ENCODE assay signal across 9 cellular contexts in the genomic region with DNA sequence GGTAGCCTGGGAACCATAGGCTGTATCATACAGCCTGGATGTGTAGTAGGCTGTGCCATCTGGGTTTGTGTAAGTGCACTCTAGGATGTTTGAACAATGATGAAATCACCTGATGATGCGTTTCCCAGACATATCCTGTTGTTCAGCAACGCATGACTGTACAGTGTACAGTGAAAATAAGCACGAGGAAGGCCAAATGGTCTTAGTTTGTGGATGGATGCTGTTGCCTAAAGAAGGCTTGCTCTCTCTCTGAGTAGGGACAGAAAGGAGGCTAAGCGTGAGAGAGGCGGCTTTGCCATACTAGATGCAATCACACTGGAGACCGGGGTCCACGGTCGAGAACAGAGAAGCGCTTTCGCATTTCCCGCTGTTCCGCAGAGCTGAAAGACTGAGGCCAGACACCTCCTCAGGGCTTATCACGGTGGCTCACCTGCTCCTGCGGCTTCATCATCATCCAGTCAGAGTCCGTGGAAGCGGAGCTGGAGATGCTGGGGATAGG. TPM values are rescaled to one million over a fixed set of nuclear protein-coding genes. Genes with fewer than 3 reads are reported as not detected.
DNase-seq lines count a peak whose midpoint lies in the region; ATAC-seq and TF ChIP-seq lines count a peak whose summit lies in the region.
"Had no signal": no experiment of that assay in that cellular context is flagged by ENCODE, and none has a peak within 500 bp of the region (broad histone marks: within the 10 kb centered on the region; RNA-seq: fewer than 3 reads in every experiment).

No MANE protein-coding gene starts in this region.

- in situ Hi-C loops in SK-MEL-5 (cut with HindIII; ENCODE audit: low pct_unique_long_range_greater_than_20kb, low sequenced_read_pairs) = no loop called here

- H3K4me3 ChIP-seq in AG04450 (ENCODE audit: low read depth, low read length) = no peak overlapping the region

- TF ChIP-seq CTCF in AG04450 (IDR thresholded peaks at IDR 0.05; ENCODE audit: low read depth, low read length) (no peak), mesothelial cell of epicardium (IDR thresholded peaks at IDR 0.05; ENCODE audit: unreplicated experiment) (no peak)

- H3K9me3 Mint-ChIP-seq in mesothelial cell of epicardium = no peaks in the 10 kb centered on the region
- H3K9me3 Mint-ChIP-seq: activated naive CD4-positive, alpha-beta T cell treated with anti-CD3 and anti-CD28 coated beads, Interleukin-2, amount 10 ng/mL, durations not matched to agents 7 days and 5 days had no signal

- POLR2A ChIA-PET in AG04450 (lab: Yijun Ruan, JAX) = no interaction called here

- no peaks in the 10 kb centered on the region for H3K36me3 Mint-ChIP-seq in mesothelial cell of epicardium
- H3K36me3 Mint-ChIP-seq: activated naive CD4-positive, alpha-beta T cell treated with anti-CD3 and anti-CD28 coated beads, Interleukin-2, amount 10 ng/mL, durations not matched to agents 7 days and 5 days had no signal

- H3K27ac ChIP-seq in AG04450 (ENCODE audit: low read depth, low read length) = peak overlapping the region; percentile 73

- peak; percentile 89 for DNase-seq in AG04450 (ENCODE audit: low read depth, low spot score)
- peak; percentile 97 for DNase-seq in HCEC 1CT
- DNase-seq in SK-MEL-5 (ENCODE audit: low read depth, low spot score) = peak; percentile 9
- DNase-seq in glomerular endothelial cell (ENCODE audit: extremely low read depth, low read depth, low spot score) = peak; percentile 99
- DNase-seq in GM19240 (ENCODE audit: insufficient read length, low spot score) = no peak
- no peak for DNase-seq in mesothelial cell of epicardium (ENCODE audit: low spot score in 2 of 2, unreplicated experiment in 2 of 2)
- DNase-seq: activated naive CD4-positive, alpha-beta T cell treated with anti-CD3 and anti-CD28 coated beads, Interleukin-2, amount 10 ng/mL, durations not matched to agents 7 days and 5 days had no signal

- H3K4me1 Mint-ChIP-seq in mesothelial cell of epicardium = no peaks in the 10 kb centered on the region
- H3K4me1 Mint-ChIP-seq: activated naive CD4-positive, alpha-beta T cell treated with anti-CD3 and anti-CD28 coated beads, Interleukin-2, amount 10 ng/mL, durations not matched to agents 7 days and 5 days had no signal

- ATAC-seq in GM21619 (IDR thresholded peaks at IDR 0.05; ENCODE audit: unreplicated experiment) (no peak), GM21825 (IDR thresholded peaks at IDR 0.05; ENCODE audit: unreplicated experiment) (no peak)

- no peaks in the 10 kb centered on the region for H3K27me3 Mint-ChIP-seq in mesothelial cell of epicardium (ENCODE audit: low read depth)

- no peak overlapping the region for H3K4me3 Mint-ChIP-seq in mesothelial cell of epicardium
- H3K4me3 Mint-ChIP-seq: activated naive CD4-positive, alpha-beta T cell treated with anti-CD3 and anti-CD28 coated beads, Interleukin-2, amount 10 ng/mL, durations not matched to agents 7 days and 5 days had no signal

- CTCF ChIA-PET in AG04450 (lab: Charles Lee) = no interaction called here

- no peak overlapping the region for H3K27ac Mint-ChIP-seq in mesothelial cell of epicardium
- H3K27ac Mint-ChIP-seq: activated naive CD4-positive, alpha-beta T cell treated with anti-CD3 and anti-CD28 coated beads, Interleukin-2, amount 10 ng/mL, durations not matched to agents 7 days and 5 days had no signal

- peaks cover 8% of the 10 kb centered on the region; the same call in 1 of the 2 replicates for H3K9me3 ChIP-seq in AG04450 (ENCODE audit: control insufficient read depth, insufficient read depth, low read length)

- no peaks in the 10 kb centered on the region for H3K27me3 ChIP-seq in AG04450 (ENCODE audit: control insufficient read depth, insufficient read depth, low read length)

RNA-seq across cellular contexts. Expression of a gene that starts 27.6 kb away (rescaled TPM):
- 238 and 273 TPM in 2 replicates for polyA plus RNA-seq in AG04450 (2011; rRNA removed)
- polyA minus RNA-seq in AG04450 (2011; rRNA and poly(A)+ RNA removed) = 76.6 and 85.3 TPM in 2 replicates
- total RNA-seq in SK-MEL-5 (2014; rRNA removed; shearing (Covaris generic)) = 95.1 and 96.7 TPM in 2 replicates
- polyA plus RNA-seq in SK-MEL-5 (2015; cell fraction: cytosol; rRNA removed) = 371 and 443 TPM in 2 replicates
- polyA plus RNA-seq in SK-MEL-5 (2015; cell fraction: nucleus; rRNA removed) = 80.8 and 141 TPM in 2 replicates
- total RNA-seq in glomerular endothelial cell (1,168 and 1,569 TPM in 2 replicates), mesothelial cell of epicardium (234 to 240 TPM (median 239 TPM) in 3 replicates)

RNA-seq across cellular contexts. Expression of a gene that starts 39.5 kb away (rescaled TPM):
- 3.9 and 4.7 TPM in 2 replicates for polyA plus RNA-seq in AG04450 (2011; rRNA removed)
- 10.9 and 20.2 TPM in 2 replicates for polyA minus RNA-seq in AG04450 (2011; rRNA and poly(A)+ RNA removed)
- total RNA-seq in SK-MEL-5 (2014; rRNA removed; shearing (Covaris generic)) = 3.6 and 4.3 TPM in 2 replicates
- 3.7 and 4.7 TPM in 2 replicates for polyA plus RNA-seq in SK-MEL-5 (2015; cell fraction: cytosol; rRNA removed)
- 7.8 and 8.5 TPM in 2 replicates for polyA plus RNA-seq in SK-MEL-5 (2015; cell fraction: nucleus; rRNA removed)
- total RNA-seq in glomerular endothelial cell (7.0 and 7.9 TPM in 2 replicates), mesothelial cell of epicardium (17.3 to 17.9 TPM (median 17.8 TPM) in 3 replicates)

Comparison
In these comparisons a context has a peak if more than half of its experiments do, and no peak if none do; other contexts are left out.
1. DNase-seq: peak in AG04450 (single experiment), HCEC 1CT (single experiment), SK-MEL-5 (single experiment) and glomerular endothelial cell (single experiment); none in GM19240 (single experiment) and mesothelial cell of epicardium (0 of 2).